Comparison of ENCODE assay signal across 7 cellular contexts in the genomic region with DNA sequence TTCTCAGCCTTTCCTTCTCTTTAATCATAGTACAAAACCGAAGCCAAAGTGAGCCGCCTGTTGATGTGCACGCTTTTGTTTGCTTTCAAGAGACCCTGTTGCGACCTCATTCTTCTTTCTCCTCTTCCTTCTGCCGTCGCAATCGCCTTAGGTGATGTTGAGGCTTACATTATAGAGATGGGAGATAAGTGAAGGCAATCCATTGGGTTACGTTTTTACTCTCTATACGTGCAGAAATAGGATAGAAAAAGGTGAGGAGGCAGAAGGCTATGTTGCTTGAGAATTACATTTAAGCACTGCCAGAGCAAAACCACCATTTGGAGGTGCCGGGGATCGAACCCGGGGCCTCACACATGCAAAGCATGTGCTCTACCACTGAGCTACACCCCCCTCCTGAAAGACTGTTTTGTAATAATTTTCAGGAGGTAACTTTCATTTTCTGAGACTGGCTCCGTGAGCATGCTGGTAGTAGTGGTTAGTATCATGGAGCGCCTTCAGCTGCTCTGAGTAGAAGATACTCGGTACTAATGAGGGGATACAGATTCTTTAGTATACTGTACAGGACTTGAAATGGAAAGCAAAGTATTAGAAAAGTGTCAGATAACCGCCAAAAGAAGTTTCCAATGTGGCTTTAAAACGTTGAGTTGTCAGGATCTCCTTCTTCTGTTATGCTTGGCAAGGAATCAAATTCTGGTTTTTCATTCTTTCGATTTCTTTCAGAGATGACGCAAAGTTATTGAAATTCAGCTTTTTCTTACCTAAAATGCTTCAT.
DNase-seq lines count a peak whose midpoint lies in the region; ATAC-seq, FAIRE-seq and TF ChIP-seq lines count a peak whose summit lies in the region.

No MANE protein-coding gene starts in this region.

- TF ChIP-seq CTCF in HFF-Myc (IDR thresholded peaks at IDR 0.05; ENCODE audit: low read depth, low read length, missing control alignments) (no peak), bronchial epithelial cell (IDR thresholded peaks at IDR 0.05; ENCODE audit: insufficient read depth, low read length, severe bottlenecking) (no peak), osteocyte (IDR thresholded peaks at IDR 0.05) (no peak), heart right ventricle (IDR thresholded peaks at IDR 0.05) (no peak)

- peak overlapping the region; percentile 55 for H3K4me3 Mint-ChIP-seq in osteocyte (ENCODE audit: unreplicated experiment)
- no peak overlapping the region for H3K4me3 Mint-ChIP-seq in stimulated activated memory B cell treated with anti-CD40 and anti-IgM and Interleukin-4, amounts not matched to agents 10 μg/mL and 1 μg/mL and 100 μg/mL, for 72 hours

- H3K36me3 ChIP-seq in bronchial epithelial cell (ENCODE audit: control insufficient read depth, insufficient read depth, low read length) (no peaks in the 10 kb centered on the region), heart right ventricle (no peaks in the 10 kb centered on the region)

- H3K36me3 Mint-ChIP-seq in osteocyte (ENCODE audit: unreplicated experiment): no peaks in the 10 kb centered on the region
- no peaks in the 10 kb centered on the region for H3K36me3 Mint-ChIP-seq in stimulated activated memory B cell treated with anti-CD40 and anti-IgM and Interleukin-4, amounts not matched to agents 10 μg/mL and 1 μg/mL and 100 μg/mL, for 72 hours

- no peaks in the 10 kb centered on the region for H3K4me1 ChIP-seq in heart right ventricle

- intact Hi-C loops in heart right ventricle (cut with DNase I): no loop called here

- peaks cover 2% of the 10 kb centered on the region for H3K27me3 ChIP-seq in bronchial epithelial cell (ENCODE audit: control insufficient read depth, insufficient read depth, low read length)
- peaks cover 0 to 99% (median 82%) of the 10 kb centered on the region in 7 donors for H3K27me3 ChIP-seq in heart right ventricle

- H3K4me3 ChIP-seq in HFF-Myc (replicated peaks; ENCODE audit: low read depth, low read length) (no peak overlapping the region), bronchial epithelial cell (ENCODE audit: low read depth, low read length) (peak overlapping the region; percentile 3), heart right ventricle (no peak overlapping the region)

- no peaks in the 10 kb centered on the region for H3K9me3 Mint-ChIP-seq in osteocyte (ENCODE audit: unreplicated experiment)
- peaks cover 12% of the 10 kb centered on the region for H3K9me3 Mint-ChIP-seq in stimulated activated memory B cell treated with anti-CD40 and anti-IgM and Interleukin-4, amounts not matched to agents 10 μg/mL and 1 μg/mL and 100 μg/mL, for 72 hours

- ATAC-seq in heart right ventricle (no peak), HG03159 (IDR thresholded peaks at IDR 0.05; ENCODE audit: unreplicated experiment) (no peak)
- ATAC-seq in stimulated activated memory B cell treated with anti-CD40 and anti-IgM and Interleukin-4, amounts not matched to agents 10 μg/mL and 1 μg/mL and 100 μg/mL, for 72 hours: no peak

- H3K4me1 Mint-ChIP-seq in osteocyte (ENCODE audit: unreplicated experiment): peaks cover 5% of the 10 kb centered on the region
- no peaks in the 10 kb centered on the region for H3K4me1 Mint-ChIP-seq in stimulated activated memory B cell treated with anti-CD40 and anti-IgM and Interleukin-4, amounts not matched to agents 10 μg/mL and 1 μg/mL and 100 μg/mL, for 72 hours

- no peak overlapping the region for H3K27ac ChIP-seq in heart right ventricle

- peaks cover 0 to 6% (median 0%) of the 10 kb centered on the region in 11 donors for H3K9me3 ChIP-seq in heart right ventricle

- H3K27me3 Mint-ChIP-seq in osteocyte (ENCODE audit: unreplicated experiment): peaks cover 23% of the 10 kb centered on the region
- H3K27me3 Mint-ChIP-seq in stimulated activated memory B cell treated with anti-CD40 and anti-IgM and Interleukin-4, amounts not matched to agents 10 μg/mL and 1 μg/mL and 100 μg/mL, for 72 hours: peaks cover 42% of the 10 kb centered on the region

- no peak overlapping the region for H3K27ac Mint-ChIP-seq in osteocyte (ENCODE audit: unreplicated experiment)
- no peak overlapping the region for H3K27ac Mint-ChIP-seq in stimulated activated memory B cell treated with anti-CD40 and anti-IgM and Interleukin-4, amounts not matched to agents 10 μg/mL and 1 μg/mL and 100 μg/mL, for 72 hours

- DNase-seq in HFF-Myc (ENCODE audit: extremely low read depth, low read depth) (peak; percentile 12), NCI-H460 (ENCODE audit: extremely low read depth, low read depth) (peak; percentile 85), bronchial epithelial cell (ENCODE audit: low read depth) (peak; percentile 60), osteocyte (ENCODE audit: extremely low spot score, unreplicated experiment) (no peak), heart right ventricle (no peak)

- no peak for FAIRE-seq in bronchial epithelial cell (lab: Jason Lieb, UNC)

- 28 to 34% methylated on average over 19 of the region's 19 CpGs for WGBS in heart right ventricle, 2 donors

Comparison
In these comparisons a context has a peak if more than half of its experiments do, and no peak if none do; other contexts are left out.
1. DNase-seq: peak in HFF-Myc (single experiment), NCI-H460 (single experiment) and bronchial epithelial cell (single experiment); none in osteocyte (single experiment) and heart right ventricle (0 of 2).